Comparison of ENCODE assay signal across 25 cellular contexts in genomic region chr2:76808776-76809175, GRCh38.
"Had no signal": no experiment of that assay in that cellular context is flagged by ENCODE, and none has a peak within 500 bp of the region (broad histone marks: within the 10 kb centered on the region; RNA-seq: fewer than 3 reads in every experiment).

No MANE protein-coding gene starts in this region.

- H3K36me3 ChIP-seq: esophagus squamous epithelium, heart right ventricle, lower lobe of right lung, neural progenitor cell, prostate gland, right atrium auricular region, sigmoid colon, spleen, thoracic aorta, transverse colon, vagina had no signal

- H3K27ac ChIP-seq: coronary artery, esophagus squamous epithelium, heart right ventricle, lower lobe of right lung, neural progenitor cell, prostate gland, right atrium auricular region, sigmoid colon, spleen, thoracic aorta, transverse colon, vagina had no signal

- H2AFZ ChIP-seq: neural progenitor cell had no signal

- H3K9me3 Mint-ChIP-seq: stimulated activated naive CD8-positive, alpha-beta T cell treated with anti-CD3 and anti-CD28 coated beads, Interleukin-15, Interleukin-2, amounts not matched to agents 100 ng/mL and 50 ng/mL, for 24 hours had no signal

- H3K4me2 ChIP-seq: neural progenitor cell had no signal

- H3K4me3 Mint-ChIP-seq: effector memory CD8-positive, alpha-beta T cell; naive B cell; natural killer cell treated with Interleukin-12 subunit alpha and Interleukin-12 subunit beta and Interleukin-15 and Interleukin-18, amount 100 ng/mL, for 72 hours; neural progenitor cell; stimulated activated memory B cell treated with anti-CD40 and anti-IgM and Interleukin-4, amounts not matched to agents 10 μg/mL and 1 μg/mL and 100 μg/mL, for 72 hours; stimulated activated naive CD8-positive, alpha-beta T cell treated with anti-CD3 and anti-CD28 coated beads, Interleukin-15, Interleukin-2, amounts not matched to agents 100 ng/mL and 50 ng/mL, for 24 hours had no signal

- H3K27ac Mint-ChIP-seq: effector memory CD8-positive, alpha-beta T cell; naive B cell; natural killer cell treated with Interleukin-12 subunit alpha and Interleukin-12 subunit beta and Interleukin-15 and Interleukin-18, amount 100 ng/mL, for 72 hours; neural progenitor cell; stimulated activated memory B cell treated with anti-CD40 and anti-IgM and Interleukin-4, amounts not matched to agents 10 μg/mL and 1 μg/mL and 100 μg/mL, for 72 hours; stimulated activated naive CD8-positive, alpha-beta T cell treated with anti-CD3 and anti-CD28 coated beads, Interleukin-15, Interleukin-2, amounts not matched to agents 100 ng/mL and 50 ng/mL, for 24 hours had no signal

- H3K9me3 ChIP-seq: esophagus squamous epithelium, heart right ventricle, lower lobe of right lung, mucosa of descending colon, prostate gland, right atrium auricular region, sigmoid colon, spleen, thoracic aorta, transverse colon, vagina had no signal

- H3K9ac ChIP-seq: neural progenitor cell had no signal

- ATAC-seq: effector memory CD8-positive, alpha-beta T cell; heart right ventricle; left cardiac atrium; left ventricle myocardium superior; mucosa of descending colon; natural killer cell treated with Interleukin-12 subunit alpha and Interleukin-12 subunit beta and Interleukin-15 and Interleukin-18, amount 100 ng/mL, for 72 hours; stimulated activated memory B cell treated with anti-CD40 and anti-IgM and Interleukin-4, amounts not matched to agents 10 μg/mL and 1 μg/mL and 100 μg/mL, for 72 hours had no signal

- H3K27me3 ChIP-seq: esophagus squamous epithelium, heart right ventricle, neural progenitor cell, right atrium auricular region, sigmoid colon, spleen, transverse colon, vagina had no signal

- H3K4me1 ChIP-seq: esophagus squamous epithelium, heart right ventricle, lower lobe of right lung, neural progenitor cell, prostate gland, right atrium auricular region, spleen, transverse colon, vagina had no signal

- DNase-seq: dermis blood vessel endothelial cell; effector memory CD8-positive, alpha-beta T cell; esophagus squamous epithelium; foreskin melanocyte; glutamatergic neuron; heart right ventricle; hippocampal formation; left cardiac atrium; left ventricle myocardium superior; lower lobe of right lung; mucosa of descending colon; naive B cell; sigmoid colon; spleen; stimulated activated CD4-positive, alpha-beta T cell treated with anti-CD3 and anti-CD28 coated beads, Interleukin-4, amount 100 ng/mL, for 4 hours; transverse colon had no signal

- H3K36me3 Mint-ChIP-seq: naive B cell; neural progenitor cell; stimulated activated memory B cell treated with anti-CD40 and anti-IgM and Interleukin-4, amounts not matched to agents 10 μg/mL and 1 μg/mL and 100 μg/mL, for 72 hours had no signal

- H3K27me3 Mint-ChIP-seq: effector memory CD8-positive, alpha-beta T cell; naive B cell; natural killer cell treated with Interleukin-12 subunit alpha and Interleukin-12 subunit beta and Interleukin-15 and Interleukin-18, amount 100 ng/mL, for 72 hours; stimulated activated memory B cell treated with anti-CD40 and anti-IgM and Interleukin-4, amounts not matched to agents 10 μg/mL and 1 μg/mL and 100 μg/mL, for 72 hours; stimulated activated naive CD8-positive, alpha-beta T cell treated with anti-CD3 and anti-CD28 coated beads, Interleukin-15, Interleukin-2, amounts not matched to agents 100 ng/mL and 50 ng/mL, for 24 hours had no signal

- H3K4me3 ChIP-seq: coronary artery, esophagus squamous epithelium, heart right ventricle, lower lobe of right lung, mucosa of descending colon, neural progenitor cell, prostate gland, right atrium auricular region, sigmoid colon, spleen, thoracic aorta, transverse colon, vagina had no signal

- H3K4me1 Mint-ChIP-seq: naive B cell; stimulated activated memory B cell treated with anti-CD40 and anti-IgM and Interleukin-4, amounts not matched to agents 10 μg/mL and 1 μg/mL and 100 μg/mL, for 72 hours had no signal
